Comparison of ENCODE assay signal across 18 cellular contexts in genomic region chr14:70097576-70098256, GRCh38.
DNase-seq lines count a peak whose midpoint lies in the region; ATAC-seq and TF ChIP-seq lines count a peak whose summit lies in the region.
"Had no signal": no experiment of that assay in that cellular context is flagged by ENCODE, and none has a peak within 500 bp of the region (broad histone marks: within the 10 kb centered on the region; RNA-seq: fewer than 3 reads in every experiment).

No MANE protein-coding gene starts in this region.

- DNase-seq in left cardiac atrium (no peak), right atrium auricular region (ENCODE audit: low spot score) (no peak), NCI-H2196 (lab: John Stamatoyannopoulos, UW; ENCODE audit: unreplicated experiment) (peak; percentile 82), caudate nucleus (lab: John Stamatoyannopoulos, UW) (peak in 1 of 61 donors; percentile 50), kidney glomerular epithelial cell (lab: John Stamatoyannopoulos, UW) (no peak), thyroid gland (no peak)
- DNase-seq in activated CD4-positive, CD25-positive, alpha-beta regulatory T cell (lab: John Stamatoyannopoulos, UW) = no peak
- DNase-seq: activated CD4-positive, alpha-beta T cell treated with anti-CD3 and anti-CD28 coated beads for 1 hour; activated CD8-positive, alpha-beta memory T cell treated with anti-CD3 and anti-CD28 coated beads, Interleukin-2, amount 50 U/mL, for 4 hours; aorta; CD4-positive, alpha-beta memory T cell; foreskin keratinocyte; mammary epithelial cell; stimulated activated CD4-positive, alpha-beta T cell treated with anti-CD3 and anti-CD28 coated beads, Interleukin-12 subunit alpha, Interleukin-12 subunit beta, amount 100 ng/mL, for 4 hours; stimulated activated naive CD8-positive, alpha-beta T cell treated with anti-CD3 and anti-CD28 coated beads, Interleukin-15, Interleukin-2, amounts not matched to agents 100 U/mL and 50 U/mL, for 24 hours had no signal

- intact Hi-C loops in left cardiac atrium (cut with DNase I) (no loop called here), thyroid gland (cut with DNase I) (no loop called here)

- ATAC-seq in left cardiac atrium = peak; percentile 16 to 48
- no peak for ATAC-seq in HG02642 (IDR thresholded peaks at IDR 0.05; ENCODE audit: poor library complexity, unreplicated experiment)
- ATAC-seq: natural killer cell treated with Interleukin-12 subunit alpha and Interleukin-12 subunit beta and Interleukin-15 and Interleukin-18, amount 100 ng/mL, for 72 hours; stimulated activated naive CD8-positive, alpha-beta T cell treated with anti-CD3 and anti-CD28 coated beads, Interleukin-15, Interleukin-2, amounts not matched to agents 100 U/mL and 50 U/mL, for 24 hours had no signal

- H3K27ac ChIP-seq in right atrium auricular region (no peak overlapping the region), caudate nucleus (ENCODE audit: low read depth, low read length) (peak overlapping the region; percentile 23), thyroid gland (no peak overlapping the region)
- H3K27ac ChIP-seq: foreskin keratinocyte, HL-60 had no signal

- H3K36me3 ChIP-seq in right atrium auricular region (no peaks in the 10 kb centered on the region), thyroid gland (no peaks in the 10 kb centered on the region)

- H3K9me3 ChIP-seq in right atrium auricular region = no peaks in the 10 kb centered on the region
- no peaks in the 10 kb centered on the region for H3K9me3 ChIP-seq in thyroid gland

- H3K27me3 ChIP-seq in right atrium auricular region (no peaks in the 10 kb centered on the region), thyroid gland (no peaks in the 10 kb centered on the region)

- 12 to 28% methylated on average over 1 of the region's 1 CpG for WGBS in thyroid gland, 2 donors

- H3K4me3 ChIP-seq in right atrium auricular region (no peak overlapping the region), thyroid gland (replicated peaks in 1 of 3) (no peak overlapping the region)

- no peak for TF ChIP-seq POLR2A in thyroid gland (IDR thresholded peaks at IDR 0.05)

- TF ChIP-seq CTCF in right atrium auricular region (IDR thresholded peaks at IDR 0.05) (no peak), thyroid gland (IDR thresholded peaks at IDR 0.05) (no peak)

- peaks cover 0 to 10% of the 10 kb centered on the region in 2 donors for H3K4me1 ChIP-seq in right atrium auricular region
- H3K4me1 ChIP-seq in thyroid gland = no peaks in the 10 kb centered on the region
- H3K4me1 ChIP-seq: foreskin keratinocyte had no signal
